In genomic region chr12:89307665-89308253, GRCh38 we compare ENCODE assay signal across 1 cellular context.
TF ChIP-seq lines count a peak whose summit lies in the region.

No MANE protein-coding gene starts in this region.

TF ChIP-seq in HEK293, 187 proteins besides CTCF, POLR2A, EP300 and RAD21 (continued from another document):
- TF ChIP-seq ZNF239 (tag by site-specific recombination; IDR thresholded peaks at IDR 0.05) (no peak), IKZF3 (tag by site-specific recombination; IDR thresholded peaks at IDR 0.05) (no peak)
